In the genomic region with DNA sequence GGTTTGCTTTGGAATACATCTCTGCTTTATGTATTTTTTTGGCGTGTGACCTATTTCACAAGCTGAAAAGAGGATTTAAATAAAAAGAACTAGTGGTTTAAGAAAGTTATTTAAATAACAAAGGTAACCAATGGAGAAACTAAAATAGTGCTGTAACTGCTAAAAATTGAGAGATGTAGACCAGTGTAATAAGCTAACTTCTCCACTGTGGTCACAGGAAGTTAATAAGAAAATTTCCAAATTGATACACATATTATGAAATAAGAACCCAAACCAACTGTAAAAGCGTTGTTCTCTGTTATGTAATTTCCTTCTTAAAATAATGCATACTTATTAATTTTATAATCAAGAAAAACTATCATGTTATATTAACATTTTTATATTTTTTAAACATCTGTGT, we compare ENCODE assay signal across 12 cellular contexts.
"Had no signal": no experiment of that assay in that cellular context is flagged by ENCODE, and none has a peak within 500 bp of the region (broad histone marks: within the 10 kb centered on the region; RNA-seq: fewer than 3 reads in every experiment).

No MANE protein-coding gene starts in this region.

- H3K27ac ChIP-seq: brain microvascular endothelial cell, gastroesophageal sphincter, heart right ventricle, parathyroid adenoma had no signal

- H3K4me1 ChIP-seq: parathyroid adenoma had no signal

- H3K27me3 ChIP-seq: brain microvascular endothelial cell, gastroesophageal sphincter, heart right ventricle had no signal

- H3K9me3 ChIP-seq: gastroesophageal sphincter, heart right ventricle had no signal

- H3K4me3 ChIP-seq: gastroesophageal sphincter, heart right ventricle, lung had no signal

- DNase-seq: activated CD4-positive, CD25-positive, alpha-beta regulatory T cell treated with anti-CD3 and anti-CD28 coated beads, Interleukin-2, amount 50 U/mL, for 72 hours; activated naive CD4-positive, alpha-beta T cell; activated naive CD8-positive, alpha-beta T cell treated with anti-CD3 and anti-CD28 coated beads, Interleukin-2, amount 10 ng/mL, durations not matched to agents 7 days and 5 days; activated T-cell treated with anti-CD3 and anti-CD28 coated beads for 4 hours; anterior cingulate cortex; brain microvascular endothelial cell; cerebellar nuclear complex; heart right ventricle; stimulated activated CD4-positive, alpha-beta T cell treated with anti-CD3 and anti-CD28 coated beads, Interleukin-12 subunit alpha, Interleukin-12 subunit beta, amount 100 ng/mL, for 4 hours had no signal

- H3K36me3 ChIP-seq: brain microvascular endothelial cell, gastroesophageal sphincter, heart right ventricle had no signal
